Comparison of ENCODE assay signal across 25 cellular contexts in genomic region chr1:59415876-59416275, GRCh38.
A peak's percentile ranks its signal among the peaks of the same experiment; 100 is the strongest.
DNase-seq lines count a peak whose midpoint lies in the region; ATAC-seq and TF ChIP-seq lines count a peak whose summit lies in the region.
"Had no signal": no experiment of that assay in that cellular context is flagged by ENCODE, and none has a peak within 500 bp of the region (broad histone marks: within the 10 kb centered on the region; RNA-seq: fewer than 3 reads in every experiment).

No MANE protein-coding gene starts in this region.

- ATAC-seq in SK-N-SH treated with all-trans-retinoic acid at 6 μM for 48 hours = peak; percentile 25; the same call in 2 of the 3 replicates
- ATAC-seq: activated naive CD8-positive, alpha-beta T cell treated with anti-CD3 and anti-CD28 coated beads, Interleukin-2, amount 50 U/mL, for 24 hours; activated T-cell treated with anti-CD3 and anti-CD28 coated beads, Interleukin-2, amount 50 U/mL, for 72 hours; CD8-positive, alpha-beta T cell; left colon; stimulated activated naive CD8-positive, alpha-beta T cell treated with anti-CD3 and anti-CD28 coated beads, Interleukin-15, Interleukin-2, amounts not matched to agents 100 U/mL and 50 U/mL, for 24 hours had no signal

- DNase-seq in A172 (ENCODE audit: low spot score) (peak; percentile 26), GM04503 (ENCODE audit: low read depth) (peak; percentile 70), fibroblast of gingiva (ENCODE audit: low read depth) (peak; percentile 10), hepatic stellate cell (ENCODE audit: low spot score) (no peak), NCI-H2196 (lab: John Stamatoyannopoulos, UW; ENCODE audit: unreplicated experiment) (no peak), substantia nigra (lab: John Stamatoyannopoulos, UW) (no peak), GDM1 (lab: John Stamatoyannopoulos, UW) (no peak)
- DNase-seq: activated CD4-positive, alpha-beta memory T cell treated with anti-CD3 and anti-CD28 coated beads for 36 hours; activated CD4-positive, alpha-beta T cell treated with anti-CD3 and anti-CD28 coated beads for 1 hour; activated naive CD4-positive, alpha-beta T cell; activated naive CD8-positive, alpha-beta T cell treated with anti-CD3 and anti-CD28 coated beads, Interleukin-2, amount 50 U/mL, for 24 hours; activated T-cell treated with anti-CD3 and anti-CD28 coated beads, Interleukin-2, amount 50 U/mL, for 72 hours; CD8-positive, alpha-beta T cell; DMS153; hypothalamus; immature natural killer cell; left colon; NCI-H1048; NCI-H187; NCI-H2171 treated with DMSO at 0.1 percent for 48 hours; NCI-H526; stimulated activated naive CD8-positive, alpha-beta T cell treated with anti-CD3 and anti-CD28 coated beads, Interleukin-15, Interleukin-2, amounts not matched to agents 100 U/mL and 50 U/mL, for 24 hours had no signal

- H3K27ac ChIP-seq in substantia nigra (ENCODE audit: low read depth, low read length, poor library complexity, severe bottlenecking) = no peak overlapping the region
- H3K27ac ChIP-seq: esophagus muscularis mucosa, right atrium auricular region had no signal

TF ChIP-seq in SK-N-SH treated with all-trans-retinoic acid at 6 μM for 48 hours, 23 proteins besides CTCF, POLR2A, EP300 and RAD21:
- TF ChIP-seq ESRRG (CRISPR knock-in tag; IDR thresholded peaks at IDR 0.05) (no peak), ZNF565 (CRISPR knock-in tag; conservative IDR thresholded peaks at IDR 0.05; ENCODE audit: low read depth) (no peak), ZNF8 (CRISPR knock-in tag; IDR thresholded peaks at IDR 0.05) (no peak), CSRNP3 (CRISPR knock-in tag; IDR thresholded peaks at IDR 0.05) (no peak), ZFP3 (CRISPR knock-in tag; IDR thresholded peaks at IDR 0.05) (no peak), SNAI2 (CRISPR knock-in tag; IDR thresholded peaks at IDR 0.05) (no peak), TCF4 (CRISPR knock-in tag; IDR thresholded peaks at IDR 0.05; ENCODE audit: borderline replicate concordance) (no peak), ISL1 (CRISPR knock-in tag; IDR thresholded peaks at IDR 0.05) (no peak), RARB (CRISPR knock-in tag; IDR thresholded peaks at IDR 0.05) (no peak), GLIS3 (CRISPR knock-in tag; IDR thresholded peaks at IDR 0.05) (no peak), ZC3H10 (CRISPR knock-in tag; IDR thresholded peaks at IDR 0.05) (no peak), POU6F1 (CRISPR knock-in tag; IDR thresholded peaks at IDR 0.05; ENCODE audit: borderline replicate concordance, low read depth) (no peak), OSR1 (CRISPR knock-in tag; IDR thresholded peaks at IDR 0.05) (no peak), TOX (CRISPR knock-in tag; IDR thresholded peaks at IDR 0.05; ENCODE audit: borderline replicate concordance) (no peak), ARNTL (CRISPR knock-in tag; IDR thresholded peaks at IDR 0.05; ENCODE audit: borderline replicate concordance, low read depth) (no peak), CSDC2 (CRISPR knock-in tag; IDR thresholded peaks at IDR 0.05) (no peak), ZNF70 (CRISPR knock-in tag; IDR thresholded peaks at IDR 0.05) (no peak), BACH2 (CRISPR knock-in tag; IDR thresholded peaks at IDR 0.05; ENCODE audit: borderline replicate concordance) (no peak)
- TF ChIP-seq, protein P1, sequence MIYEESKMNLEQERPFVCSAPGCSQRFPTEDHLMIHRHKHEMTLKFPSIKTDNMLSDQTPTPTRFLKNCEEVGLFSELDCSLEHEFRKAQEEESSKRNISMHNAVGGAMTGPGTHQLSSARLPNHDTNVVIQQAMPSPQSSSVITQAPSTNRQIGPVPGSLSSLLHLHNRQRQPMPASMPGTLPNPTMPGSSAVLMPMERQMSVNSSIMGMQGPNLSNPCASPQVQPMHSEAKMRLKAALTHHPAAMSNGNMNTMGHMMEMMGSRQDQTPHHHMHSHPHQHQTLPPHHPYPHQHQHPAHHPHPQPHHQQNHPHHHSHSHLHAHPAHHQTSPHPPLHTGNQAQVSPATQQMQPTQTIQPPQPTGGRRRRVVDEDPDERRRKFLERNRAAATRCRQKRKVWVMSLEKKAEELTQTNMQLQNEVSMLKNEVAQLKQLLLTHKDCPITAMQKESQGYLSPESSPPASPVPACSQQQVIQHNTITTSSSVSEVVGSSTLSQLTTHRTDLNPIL (CRISPR knock-in tag; IDR thresholded peaks at IDR 0.05; ENCODE audit: low read depth) = no peak
- TF ChIP-seq, protein P2, sequence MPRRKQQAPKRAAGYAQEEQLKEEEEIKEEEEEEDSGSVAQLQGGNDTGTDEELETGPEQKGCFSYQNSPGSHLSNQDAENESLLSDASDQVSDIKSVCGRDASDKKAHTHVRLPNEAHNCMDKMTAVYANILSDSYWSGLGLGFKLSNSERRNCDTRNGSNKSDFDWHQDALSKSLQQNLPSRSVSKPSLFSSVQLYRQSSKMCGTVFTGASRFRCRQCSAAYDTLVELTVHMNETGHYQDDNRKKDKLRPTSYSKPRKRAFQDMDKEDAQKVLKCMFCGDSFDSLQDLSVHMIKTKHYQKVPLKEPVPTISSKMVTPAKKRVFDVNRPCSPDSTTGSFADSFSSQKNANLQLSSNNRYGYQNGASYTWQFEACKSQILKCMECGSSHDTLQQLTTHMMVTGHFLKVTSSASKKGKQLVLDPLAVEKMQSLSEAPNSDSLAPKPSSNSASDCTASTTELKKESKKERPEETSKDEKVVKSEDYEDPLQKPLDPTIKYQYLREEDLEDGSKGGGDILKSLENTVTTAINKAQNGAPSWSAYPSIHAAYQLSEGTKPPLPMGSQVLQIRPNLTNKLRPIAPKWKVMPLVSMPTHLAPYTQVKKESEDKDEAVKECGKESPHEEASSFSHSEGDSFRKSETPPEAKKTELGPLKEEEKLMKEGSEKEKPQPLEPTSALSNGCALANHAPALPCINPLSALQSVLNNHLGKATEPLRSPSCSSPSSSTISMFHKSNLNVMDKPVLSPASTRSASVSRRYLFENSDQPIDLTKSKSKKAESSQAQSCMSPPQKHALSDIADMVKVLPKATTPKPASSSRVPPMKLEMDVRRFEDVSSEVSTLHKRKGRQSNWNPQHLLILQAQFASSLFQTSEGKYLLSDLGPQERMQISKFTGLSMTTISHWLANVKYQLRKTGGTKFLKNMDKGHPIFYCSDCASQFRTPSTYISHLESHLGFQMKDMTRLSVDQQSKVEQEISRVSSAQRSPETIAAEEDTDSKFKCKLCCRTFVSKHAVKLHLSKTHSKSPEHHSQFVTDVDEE (CRISPR knock-in tag; IDR thresholded peaks at IDR 0.05) = no peak
TF ChIP-seq in SK-N-SH treated with all-trans-retinoic acid at 6 μM for 48 hours: peak in this region for 0.

Comparison
In these comparisons a context has a peak if more than half of its experiments do, and no peak if none do; other contexts are left out.
1. DNase-seq: peak in A172 (single experiment), GM04503 (single experiment) and fibroblast of gingiva (single experiment); none in hepatic stellate cell (single experiment), NCI-H2196 (single experiment), substantia nigra (0 of 49) and GDM1 (single experiment).